12 cellular contexts compared by ENCODE assay signal in genomic region chr13:73657821-73658540, GRCh38.
DNase-seq lines count a peak whose midpoint lies in the region; ATAC-seq and TF ChIP-seq lines count a peak whose summit lies in the region.
"Had no signal": no experiment of that assay in that cellular context is flagged by ENCODE, and none has a peak within 500 bp of the region (broad histone marks: within the 10 kb centered on the region; RNA-seq: fewer than 3 reads in every experiment).

No MANE protein-coding gene starts in this region.

- no peaks in the 10 kb centered on the region for H3K9me3 ChIP-seq in adipocyte (ENCODE audit: control insufficient read depth, low read length)
- no peaks in the 10 kb centered on the region for H3K9me3 ChIP-seq in mucosa of descending colon
- H3K9me3 ChIP-seq: SK-N-SH had no signal

- no peaks in the 10 kb centered on the region for H3K27me3 ChIP-seq in adipocyte (replicated peaks; ENCODE audit: control insufficient read depth, insufficient read depth, low read length)

- intact Hi-C loops in mucosa of descending colon (cut with DNase I, micrococcal nuclease), result no loop called here

- H3K4me3 ChIP-seq in AG10803 (ENCODE audit: low read length) (no peak overlapping the region), adipocyte (ENCODE audit: low read length) (no peak overlapping the region), fibroblast of pulmonary artery (replicated peaks; ENCODE audit: low read depth, low read length) (no peak overlapping the region), mucosa of descending colon (no peak overlapping the region)

- ATAC-seq in mucosa of descending colon, result peak; percentile 9
- ATAC-seq in GM18517 (IDR thresholded peaks at IDR 0.05; ENCODE audit: unreplicated experiment), result no peak
- no peak for ATAC-seq in HG03159 (IDR thresholded peaks at IDR 0.05; ENCODE audit: unreplicated experiment)

- no peak for TF ChIP-seq CTCF in AG10803 (conservative IDR thresholded peaks at IDR 0.05; ENCODE audit: low read length)
- no peak for TF ChIP-seq CTCF in fibroblast of pulmonary artery (IDR thresholded peaks at IDR 0.05; ENCODE audit: low read length, missing control alignments)
- TF ChIP-seq CTCF in mucosa of descending colon (IDR thresholded peaks at IDR 0.05), result no peak
- no peak for TF ChIP-seq CTCF in endothelial cell (IDR thresholded peaks at IDR 0.05; ENCODE audit: unreplicated experiment)

- H3K9me3 Mint-ChIP-seq in endothelial cell (ENCODE audit: unreplicated experiment), result no peaks in the 10 kb centered on the region

- H3K4me3 Mint-ChIP-seq in endothelial cell (ENCODE audit: unreplicated experiment), result no peak overlapping the region
- H3K4me3 Mint-ChIP-seq: activated T-helper 1 cell treated with anti-CD3 and anti-CD28 coated beads, Interleukin-12 subunit alpha, Interleukin-12 subunit beta, Interleukin-2, Interleukin-4 antibody, amounts not matched to agents 30 ng/mL and 10 ng/mL and 1 ng/mL, durations not matched to agents 14 hours and 24 hours and 36 hours had no signal

- H3K27me3 Mint-ChIP-seq in endothelial cell (ENCODE audit: unreplicated experiment), result no peaks in the 10 kb centered on the region

- no peak overlapping the region for H3K9ac ChIP-seq in adipocyte (ENCODE audit: low read length)
- H3K9ac ChIP-seq: SK-N-SH had no signal

- peak; percentile 35 for DNase-seq in AG10803 (ENCODE audit: low read depth)
- DNase-seq in adipocyte (ENCODE audit: low read depth), result peak; percentile 35
- peak; percentile 98 for DNase-seq in fibroblast of pulmonary artery (ENCODE audit: low read depth)
- DNase-seq in mucosa of descending colon, result peak in 1 of 3 donors; percentile 50
- DNase-seq in NCI-H1436 treated with DMSO at 0.1 percent for 48 hours (lab: John Stamatoyannopoulos, UW), result no peak
- DNase-seq in endothelial cell (ENCODE audit: low spot score), result no peak
- DNase-seq: activated CD4-positive, alpha-beta T cell treated with anti-CD3 and anti-CD28 coated beads for 1 hour; SK-N-SH; trophoblast cell had no signal

- H3K36me3 ChIP-seq in adipocyte (ENCODE audit: control insufficient read depth, insufficient read depth, low read length, severe bottlenecking) (no peaks in the 10 kb centered on the region), mucosa of descending colon (ENCODE audit: low read depth) (no peaks in the 10 kb centered on the region)

- no peaks in the 10 kb centered on the region for H3K4me1 Mint-ChIP-seq in endothelial cell (ENCODE audit: unreplicated experiment)

- no peak overlapping the region for H3K27ac Mint-ChIP-seq in endothelial cell (ENCODE audit: unreplicated experiment)
- H3K27ac Mint-ChIP-seq: activated T-helper 1 cell treated with anti-CD3 and anti-CD28 coated beads, Interleukin-12 subunit alpha, Interleukin-12 subunit beta, Interleukin-2, Interleukin-4 antibody, amounts not matched to agents 30 ng/mL and 10 ng/mL and 1 ng/mL, durations not matched to agents 14 hours and 24 hours and 36 hours had no signal

- H3K36me3 Mint-ChIP-seq in endothelial cell (ENCODE audit: low read depth, unreplicated experiment), result peaks cover 4% of the 10 kb centered on the region

- peaks cover 11% of the 10 kb centered on the region for H3K4me1 ChIP-seq in adipocyte (ENCODE audit: control insufficient read depth, insufficient read depth, low read length)
- peaks cover 26% of the 10 kb centered on the region for H3K4me1 ChIP-seq in mucosa of descending colon (ENCODE audit: low read depth)

Comparison
In these comparisons a context has a peak if more than half of its experiments do, and no peak if none do; other contexts are left out.
1. DNase-seq: peak in AG10803 (single experiment), adipocyte (single experiment) and fibroblast of pulmonary artery (single experiment); none in NCI-H1436 treated with DMSO at 0.1 percent for 48 hours (single experiment) and endothelial cell (single experiment).